ENCODE assay signal across 11 cellular contexts in genomic region chr1:27571439-27572018, GRCh38. TPM values are rescaled to one million over a fixed set of nuclear protein-coding genes. Genes with fewer than 3 reads are reported as not detected.
DNase-seq lines count a peak whose midpoint lies in the region; ATAC-seq lines count a peak whose summit lies in the region.
"Had no signal": no experiment of that assay in that cellular context is flagged by ENCODE, and none has a peak within 500 bp of the region (broad histone marks: within the 10 kb centered on the region; RNA-seq: fewer than 3 reads in every experiment).

No MANE protein-coding gene starts in this region.

- H3K4me3 ChIP-seq in H7 (ENCODE audit: insufficient read depth, low read depth, low read length) (no peak overlapping the region), iPS-18c (ENCODE audit: insufficient read depth, low read depth, low read length) (peak overlapping the region; percentile 40)

- no peak for ATAC-seq in sciatic nerve

- no peaks in the 10 kb centered on the region for H3K36me3 ChIP-seq in H7 (replicated peaks; ENCODE audit: control insufficient read depth, insufficient read depth, low read length)
- H3K36me3 ChIP-seq: brain microvascular endothelial cell had no signal

- DNase-seq in H7 (peak; percentile 81), sciatic nerve (ENCODE audit: low spot score) (peak; percentile 69), germinal center (ENCODE audit: low spot score) (no peak), NCI-H524 treated with DMSO at 0.1 percent for 48 hours (lab: John Stamatoyannopoulos, UW) (no peak)
- DNase-seq in effector CD8-positive, alpha-beta T cell (lab: John Stamatoyannopoulos, UW), result no peak
- DNase-seq in activated naive CD4-positive, alpha-beta T cell (lab: John Stamatoyannopoulos, UW), result no peak
- DNase-seq: activated CD4-positive, alpha-beta T cell treated with anti-CD3 and anti-CD28 coated beads, Interleukin-2, amount 10 ng/mL, durations not matched to agents 7 days and 5 days; brain microvascular endothelial cell; immature natural killer cell had no signal

- H3K27ac ChIP-seq in angular gyrus (ENCODE audit: low read depth, low read length), result peak overlapping the region; percentile 88
- H3K27ac ChIP-seq: brain microvascular endothelial cell had no signal

- H3K9me3 ChIP-seq in iPS-18c (ENCODE audit: control insufficient read depth, insufficient read depth, low read length), result no peaks in the 10 kb centered on the region

- H3K27me3 ChIP-seq in H7 (ENCODE audit: control insufficient read depth, insufficient read depth, low read length), result no peaks in the 10 kb centered on the region
- H3K27me3 ChIP-seq: brain microvascular endothelial cell had no signal

- intact Hi-C loops in sciatic nerve (cut with DNase I), result no loop called here

RNA-seq across cellular contexts. Expression of gene AHDC1, which starts 32.4 kb away (rescaled TPM):
- total RNA-seq in H7 (2014; rRNA removed; shearing (Covaris generic)), result 8.8 and 11.2 TPM in 2 replicates
- total RNA-seq in sciatic nerve, result 61.9 TPM

Comparison
In these comparisons a context has a peak if more than half of its experiments do, and no peak if none do; other contexts are left out.
1. DNase-seq: peak in H7 (single experiment) and sciatic nerve (single experiment); none in effector CD8-positive, alpha-beta T cell (single experiment), germinal center (single experiment), NCI-H524 treated with DMSO at 0.1 percent for 48 hours (single experiment) and activated naive CD4-positive, alpha-beta T cell (0 of 4).